In the genomic region with DNA sequence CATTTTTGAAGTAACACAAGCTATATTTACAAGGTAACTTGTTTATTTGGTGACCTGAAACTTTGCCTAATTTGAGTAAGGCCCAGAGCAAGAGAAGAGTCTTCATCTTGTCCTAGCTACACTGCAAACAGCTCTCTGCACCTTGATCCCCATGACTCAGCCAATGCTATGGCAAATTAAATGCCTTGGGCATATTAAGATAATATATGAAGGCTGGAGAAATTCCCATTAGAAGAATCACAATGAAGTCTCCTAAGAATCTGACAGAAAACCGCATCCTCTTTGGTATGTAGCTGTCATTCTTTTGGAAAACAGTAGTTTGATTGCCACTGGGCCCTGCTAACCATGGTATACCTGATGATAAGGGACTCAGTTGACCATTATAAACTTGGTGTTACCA, we compare ENCODE assay signal across 15 cellular contexts.
"Had no signal": no experiment of that assay in that cellular context is flagged by ENCODE, and none has a peak within 500 bp of the region (broad histone marks: within the 10 kb centered on the region; RNA-seq: fewer than 3 reads in every experiment).

No MANE protein-coding gene starts in this region.

- DNase-seq: activated CD4-positive, alpha-beta T cell treated with anti-CD3 and anti-CD28 coated beads, Interleukin-2, amount 10 ng/mL, durations not matched to agents 7 days and 5 days; activated naive CD8-positive, alpha-beta T cell treated with anti-CD3 and anti-CD28 coated beads, Interleukin-2, amount 10 ng/mL, durations not matched to agents 7 days and 5 days; aorta; endodermal cell; erythroblast; kidney; left lung; natural killer cell; retina; stimulated activated CD4-positive, alpha-beta T cell treated with anti-CD3 and anti-CD28 coated beads, Interleukin-2, amount 100 ng/mL, for 48 hours; T-helper 9 cell; thyroid gland; uterus had no signal

- H3K36me3 ChIP-seq: left lung, neutrophil, thyroid gland, uterus had no signal

- H3K27ac ChIP-seq: left lung, neutrophil, thyroid gland, uterus had no signal

- H3K4me1 ChIP-seq: left lung, thyroid gland, uterus had no signal

- H3K9me3 ChIP-seq: neutrophil, thyroid gland, uterus had no signal

- H3K27me3 ChIP-seq: left lung, neutrophil, thyroid gland, uterus had no signal

- ATAC-seq: natural killer cell; stimulated activated memory B cell treated with anti-CD40 and anti-IgM and Interleukin-4, amounts not matched to agents 10 μg/mL and 1 μg/mL and 100 μg/mL, for 72 hours had no signal

- H3K4me3 ChIP-seq: left lung, thyroid gland, uterus had no signal
